ENCODE assay signal across 18 cellular contexts in the genomic region with DNA sequence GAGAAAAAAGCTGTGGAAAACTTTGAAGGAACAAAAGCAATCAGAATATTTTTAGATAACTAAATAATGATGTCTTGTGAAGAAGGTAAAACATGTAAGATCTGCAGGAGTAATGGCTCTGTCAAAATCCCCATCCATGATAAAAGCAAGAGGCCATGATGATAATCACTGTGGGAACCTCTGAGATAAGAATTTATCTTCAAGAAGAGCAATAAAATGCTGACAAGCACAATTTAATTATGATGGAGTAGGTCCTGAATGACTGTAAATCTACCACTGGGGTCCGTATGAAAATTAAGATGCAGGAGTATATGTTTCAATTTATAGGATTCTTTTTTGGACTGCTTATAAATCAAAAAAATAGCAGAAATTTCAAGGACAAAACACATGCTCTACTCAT.
DNase-seq lines count a peak whose midpoint lies in the region; ATAC-seq, FAIRE-seq and TF ChIP-seq lines count a peak whose summit lies in the region.
"Had no signal": no experiment of that assay in that cellular context is flagged by ENCODE, and none has a peak within 500 bp of the region (broad histone marks: within the 10 kb centered on the region; RNA-seq: fewer than 3 reads in every experiment).

No MANE protein-coding gene starts in this region.

- H3K27ac Mint-ChIP-seq in mesothelial cell of epicardium: peak overlapping the region; percentile 82
- no peak overlapping the region for H3K27ac Mint-ChIP-seq in activated CD8-positive, alpha-beta T cell treated with anti-CD3 and anti-CD28 coated beads for 36 hours
- H3K27ac Mint-ChIP-seq: CD4-positive, alpha-beta memory T cell; GM23338; H9 had no signal

- no peak overlapping the region for H3K4me2 ChIP-seq in A549
- H3K4me2 ChIP-seq: GM23338 had no signal

- POLR2A ChIA-PET in A549 (lab: Yijun Ruan, JAX): no interaction called here
- POLR2A ChIA-PET in HEK293T (lab: Yijun Ruan, JAX): no interaction called here
- POLR2A ChIA-PET in activated CD8-positive, alpha-beta T cell treated with anti-CD3 and anti-CD28 coated beads for 36 hours (lab: Charles Lee): no interaction called here

- DNase-seq in A549 (ENCODE audit: low read depth in 1 of 2, low spot score in 1 of 2): no peak
- peak; percentile 17 for DNase-seq in HEK293T (ENCODE audit: extremely low spot score)
- DNase-seq in amniotic epithelial cell (ENCODE audit: low read depth): peak; percentile 7
- DNase-seq in mesothelial cell of epicardium (ENCODE audit: low spot score in 2 of 2, unreplicated experiment in 2 of 2): no peak
- no peak for DNase-seq in activated CD8-positive, alpha-beta memory T cell treated with anti-CD3 and anti-CD28 coated beads, Interleukin-2, amount 50 U/mL, for 4 hours
- no peak for DNase-seq in activated naive CD4-positive, alpha-beta T cell treated with anti-CD3 and anti-CD28 coated beads, Interleukin-2, amount 50 U/mL, for 16 hours
- DNase-seq in activated CD8-positive, alpha-beta T cell treated with anti-CD3 and anti-CD28 coated beads for 36 hours: no peak
- DNase-seq: 8988T; C1 segment of cervical spinal cord; CD4-positive, alpha-beta memory T cell; COR-L47; DMS153; DND-41; H9 had no signal

- no peak for TF ChIP-seq EP300 in A549 (IDR thresholded peaks at IDR 0.05)

- no peak overlapping the region for H3K4me3 ChIP-seq in A549
- H3K4me3 ChIP-seq: GM12878, GM23338 had no signal

- TF ChIP-seq CTCF in A549 (IDR thresholded peaks at IDR 0.05): no peak
- TF ChIP-seq CTCF in mesothelial cell of epicardium (IDR thresholded peaks at IDR 0.05; ENCODE audit: unreplicated experiment): no peak
- TF ChIP-seq CTCF in activated CD8-positive, alpha-beta T cell treated with anti-CD3 and anti-CD28 coated beads for 36 hours (IDR thresholded peaks at IDR 0.05): no peak

- 0 out of 3 replicates have a peak, but pooled peaks cover 4% of the 10 kb centered on the region for H3K4me1 ChIP-seq in A549

- intact Hi-C loops in activated CD8-positive, alpha-beta T cell treated with anti-CD3 and anti-CD28 coated beads for 36 hours (cut with micrococcal nuclease): no loop called here

- no peak overlapping the region for H3K4me3 Mint-ChIP-seq in mesothelial cell of epicardium
- H3K4me3 Mint-ChIP-seq in activated CD8-positive, alpha-beta T cell treated with anti-CD3 and anti-CD28 coated beads for 36 hours: no peak overlapping the region
- H3K4me3 Mint-ChIP-seq: CD4-positive, alpha-beta memory T cell; GM23338; H9 had no signal

- peaks cover 10% of the 10 kb centered on the region for H3K27me3 Mint-ChIP-seq in mesothelial cell of epicardium (ENCODE audit: low read depth)
- peaks cover 4% of the 10 kb centered on the region for H3K27me3 Mint-ChIP-seq in activated CD8-positive, alpha-beta T cell treated with anti-CD3 and anti-CD28 coated beads for 36 hours

- ATAC-seq in A549: no peak
- ATAC-seq in activated CD8-positive, alpha-beta T cell treated with anti-CD3 and anti-CD28 coated beads for 36 hours: no peak
- ATAC-seq: GM12878, GM23338, HCT116 had no signal

- H3K36me3 Mint-ChIP-seq in mesothelial cell of epicardium: no peaks in the 10 kb centered on the region
- no peaks in the 10 kb centered on the region for H3K36me3 Mint-ChIP-seq in activated CD8-positive, alpha-beta T cell treated with anti-CD3 and anti-CD28 coated beads for 36 hours (ENCODE audit: low read depth)
- H3K36me3 Mint-ChIP-seq: CD4-positive, alpha-beta memory T cell had no signal

- no peak overlapping the region for H3K27ac ChIP-seq in A549

- no peak for FAIRE-seq in A549 (lab: Jason Lieb, UNC)
- FAIRE-seq: GM12878, GM19239 had no signal

- CTCF ChIA-PET in A549 (lab: Yijun Ruan, JAX) (no interaction called here), HEK293T (lab: Yijun Ruan, JAX) (no interaction called here)
- CTCF ChIA-PET in activated CD8-positive, alpha-beta T cell treated with anti-CD3 and anti-CD28 coated beads for 36 hours (lab: Charles Lee): no interaction called here

- H3K9me3 ChIP-seq in A549: no peaks in the 10 kb centered on the region

- WGBS in A549 (ENCODE audit: missing lambda C conversion rate): 89% methylated on average over 1 of the region's 1 CpG

- peaks cover 42% of the 10 kb centered on the region for H3K4me1 Mint-ChIP-seq in mesothelial cell of epicardium
- no peaks in the 10 kb centered on the region for H3K4me1 Mint-ChIP-seq in activated CD8-positive, alpha-beta T cell treated with anti-CD3 and anti-CD28 coated beads for 36 hours (ENCODE audit: low read depth)
- H3K4me1 Mint-ChIP-seq: CD4-positive, alpha-beta memory T cell had no signal

- TF ChIP-seq POLR2A in A549 (IDR thresholded peaks at IDR 0.05; ENCODE audit: low read length): no peak

- H3K9me3 Mint-ChIP-seq in mesothelial cell of epicardium: no peaks in the 10 kb centered on the region
- H3K9me3 Mint-ChIP-seq in activated CD8-positive, alpha-beta T cell treated with anti-CD3 and anti-CD28 coated beads for 36 hours: no peaks in the 10 kb centered on the region
- H3K9me3 Mint-ChIP-seq: CD4-positive, alpha-beta memory T cell; GM23338; H9 had no signal

- no peak for TF ChIP-seq RAD21 in A549 (conservative IDR thresholded peaks at IDR 0.05 in 1 of 2, IDR thresholded peaks at IDR 0.05 in 1 of 2)

TF ChIP-seq in A549, 52 proteins besides CTCF, POLR2A, EP300 and RAD21:
- TF ChIP-seq MAFK (IDR thresholded peaks at IDR 0.05; ENCODE audit: partially characterized antibody) (peak; percentile 90), KDM5A (IDR thresholded peaks at IDR 0.05) (no peak)
TF ChIP-seq in A549: peak in this region for 1.

TF ChIP-seq in HEK293T, 16 proteins besides CTCF, POLR2A, EP300 and RAD21:
- TF ChIP-seq LEF1 (IDR thresholded peaks at IDR 0.05; ENCODE audit: borderline replicate concordance) (peak; percentile 49; the same call in 1 of the 2 replicates), CTBP1 (IDR thresholded peaks at IDR 0.05; ENCODE audit: borderline replicate concordance) (peak; percentile 63; the same call in 1 of the 2 replicates), TARDBP (IDR thresholded peaks at IDR 0.05) (no peak)
- TF ChIP-seq, protein P1, sequence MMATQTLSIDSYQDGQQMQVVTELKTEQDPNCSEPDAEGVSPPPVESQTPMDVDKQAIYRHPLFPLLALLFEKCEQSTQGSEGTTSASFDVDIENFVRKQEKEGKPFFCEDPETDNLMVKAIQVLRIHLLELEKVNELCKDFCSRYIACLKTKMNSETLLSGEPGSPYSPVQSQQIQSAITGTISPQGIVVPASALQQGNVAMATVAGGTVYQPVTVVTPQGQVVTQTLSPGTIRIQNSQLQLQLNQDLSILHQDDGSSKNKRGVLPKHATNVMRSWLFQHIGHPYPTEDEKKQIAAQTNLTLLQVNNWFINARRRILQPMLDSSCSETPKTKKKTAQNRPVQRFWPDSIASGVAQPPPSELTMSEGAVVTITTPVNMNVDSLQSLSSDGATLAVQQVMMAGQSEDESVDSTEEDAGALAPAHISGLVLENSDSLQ (IDR thresholded peaks at IDR 0.05): peak; percentile 91

Comparison
In these comparisons a context has a peak if more than half of its experiments do, and no peak if none do; other contexts are left out.
1. DNase-seq: peak in HEK293T (single experiment) and amniotic epithelial cell (single experiment); none in A549 (0 of 2), mesothelial cell of epicardium (0 of 2), activated CD8-positive, alpha-beta memory T cell treated with anti-CD3 and anti-CD28 coated beads, Interleukin-2, amount 50 U/mL, for 4 hours (single experiment), activated naive CD4-positive, alpha-beta T cell treated with anti-CD3 and anti-CD28 coated beads, Interleukin-2, amount 50 U/mL, for 16 hours (single experiment) and activated CD8-positive, alpha-beta T cell treated with anti-CD3 and anti-CD28 coated beads for 36 hours (single experiment).